In the genomic region with DNA sequence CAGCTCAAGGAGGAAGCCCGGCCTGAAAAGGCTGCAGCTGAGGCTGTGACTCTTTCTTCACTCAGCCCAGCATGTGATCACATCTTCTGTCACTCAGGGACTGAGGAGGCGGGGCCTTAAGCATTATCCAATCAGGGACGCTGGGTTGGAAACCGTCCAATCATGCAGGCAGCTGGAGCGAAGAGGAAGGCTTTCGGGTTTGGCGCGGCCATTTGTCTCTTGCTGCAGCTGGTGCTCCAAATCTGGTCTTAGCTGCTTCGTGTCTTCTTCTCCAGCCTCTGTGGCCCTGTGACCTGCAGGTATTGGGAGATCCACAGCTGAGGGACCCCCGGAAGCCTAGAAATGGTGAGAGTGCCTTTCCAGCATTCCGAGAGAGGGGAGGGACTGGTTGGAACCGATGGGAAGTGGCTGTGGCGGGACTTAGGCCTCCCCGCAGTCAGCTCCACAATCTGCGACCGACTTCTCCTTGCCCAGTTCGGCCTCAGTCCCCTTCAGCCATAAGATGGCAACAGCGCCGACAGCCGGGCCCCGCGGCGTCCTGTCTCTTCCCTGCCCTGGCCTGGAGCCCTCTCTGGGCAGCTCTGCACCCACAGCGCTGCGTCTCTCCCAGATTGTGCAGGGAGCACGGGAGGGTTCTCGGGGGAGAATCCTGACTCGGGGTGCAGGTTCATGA, we compare ENCODE assay signal across 8 cellular contexts. TPM values are rescaled to one million over a fixed set of nuclear protein-coding genes. Genes with fewer than 3 reads are reported as not detected.
DNase-seq lines count a peak whose midpoint lies in the region; ATAC-seq and TF ChIP-seq lines count a peak whose summit lies in the region.

A gene (plus strand): TSS at position 210 of the 673 bp plus-strand sequence. CDS start 133 bp downstream, at position 343.

- ATAC-seq in GM21723 (IDR thresholded peaks at IDR 0.05; ENCODE audit: unreplicated experiment), result peak; percentile 85
- peak; percentile 99 for ATAC-seq in activated CD8-positive, alpha-beta T cell treated with anti-CD3 and anti-CD28 coated beads for 36 hours

- peaks cover 35% of the 10 kb centered on the region for H3K36me3 Mint-ChIP-seq in activated CD8-positive, alpha-beta T cell treated with anti-CD3 and anti-CD28 coated beads for 36 hours (ENCODE audit: low read depth)

- no peaks in the 10 kb centered on the region for H3K27me3 Mint-ChIP-seq in activated CD8-positive, alpha-beta T cell treated with anti-CD3 and anti-CD28 coated beads for 36 hours

- peak within 1 kb of the TSS; percentile 95 for H3K4me3 Mint-ChIP-seq in activated CD8-positive, alpha-beta T cell treated with anti-CD3 and anti-CD28 coated beads for 36 hours

- CTCF ChIA-PET in activated CD8-positive, alpha-beta T cell treated with anti-CD3 and anti-CD28 coated beads for 36 hours (lab: Charles Lee), result interaction anchor here (1.3 kb wide), 1 partner anchor 80 kb away, joined by 7 read pairs; no protein-coding TSS in a partner anchor

- no peaks in the 10 kb centered on the region for H3K9me3 ChIP-seq in effector memory CD4-positive, alpha-beta T cell (ENCODE audit: control insufficient read depth, low read length)

- H3K4me1 ChIP-seq in effector memory CD4-positive, alpha-beta T cell (ENCODE audit: control insufficient read depth, insufficient read depth, low read length, poor library complexity, severe bottlenecking), result peaks cover 8% of the 10 kb centered on the region

- H3K4me3 ChIP-seq in effector memory CD4-positive, alpha-beta T cell (ENCODE audit: insufficient read depth, low read depth, low read length, poor library complexity, severe bottlenecking), result peak within 1 kb of the TSS; percentile 57

- POLR2A ChIA-PET in activated CD8-positive, alpha-beta T cell treated with anti-CD3 and anti-CD28 coated beads for 36 hours (lab: Charles Lee), result interaction anchor here (0.6 to 1.4 kb wide), 6 partner anchors 11 to 681 kb away, joined by 3 to 8 read pairs (median 3); no protein-coding TSS in a partner anchor

- no peaks in the 10 kb centered on the region for H3K27me3 ChIP-seq in effector memory CD4-positive, alpha-beta T cell (replicated peaks; ENCODE audit: control insufficient read depth, insufficient read depth, low read length, poor library complexity, severe bottlenecking)

- TF ChIP-seq CTCF in activated CD8-positive, alpha-beta T cell treated with anti-CD3 and anti-CD28 coated beads for 36 hours (IDR thresholded peaks at IDR 0.05), result no peak

- no peaks in the 10 kb centered on the region for H3K9me3 Mint-ChIP-seq in activated CD8-positive, alpha-beta T cell treated with anti-CD3 and anti-CD28 coated beads for 36 hours

- H3K4me1 Mint-ChIP-seq in activated CD8-positive, alpha-beta T cell treated with anti-CD3 and anti-CD28 coated beads for 36 hours (ENCODE audit: low read depth), result peaks cover 10% of the 10 kb centered on the region

- peak; percentile 93 for DNase-seq in DMS79 (lab: John Stamatoyannopoulos, UW)
- DNase-seq in NCI-H1092 (lab: John Stamatoyannopoulos, UW), result peak; percentile 89
- DNase-seq in activated CD8-positive, alpha-beta T cell treated with anti-CD3 and anti-CD28 coated beads for 36 hours, result peak; percentile 98
- DNase-seq in effector memory CD4-positive, alpha-beta T cell, result peak; percentile 65 to 84 (median 81)
- DNase-seq in lung microvascular endothelial cell (ENCODE audit: low read depth in 2 of 2), result peak; percentile 87 to 93
- DNase-seq in stimulated activated CD4-positive, alpha-beta T cell treated with anti-CD3 and anti-CD28 coated beads, Interleukin-4, amount 100 ng/mL, for 48 hours (ENCODE audit: low read depth in 2 of 2), result peak; percentile 78 to 84
- no peak for DNase-seq in GOT3 (lab: John Stamatoyannopoulos, UW)

- no peak within 1 kb of the TSS for H3K27ac ChIP-seq in effector memory CD4-positive, alpha-beta T cell (ENCODE audit: insufficient read depth, low read length, poor library complexity, severe bottlenecking)

- intact Hi-C loops in activated CD8-positive, alpha-beta T cell treated with anti-CD3 and anti-CD28 coated beads for 36 hours (cut with micrococcal nuclease), result no loop called here

- H3K36me3 ChIP-seq in effector memory CD4-positive, alpha-beta T cell (ENCODE audit: control insufficient read depth, insufficient read depth, low read length), result no peaks in the 10 kb centered on the region

- H3K27ac Mint-ChIP-seq in activated CD8-positive, alpha-beta T cell treated with anti-CD3 and anti-CD28 coated beads for 36 hours, result peak within 1 kb of the TSS; percentile 82

RNA-seq across cellular contexts. Expression of the gene that starts here (rescaled TPM):
- 10 to 100 TPM; 21.4 to 21.9 TPM for total RNA-seq in activated CD8-positive, alpha-beta T cell treated with anti-CD3 and anti-CD28 coated beads for 36 hours
- 0.60 and 0.65 TPM in 2 replicates for total RNA-seq in lung microvascular endothelial cell

Comparison
In these comparisons a context has a peak if more than half of its experiments do, and no peak if none do; other contexts are left out.
1. RNA of the gene that starts here (total RNA-seq): 21.4 to 21.9 TPM in activated CD8-positive, alpha-beta T cell treated with anti-CD3 and anti-CD28 coated beads for 36 hours; 0.60 to 0.65 TPM in lung microvascular endothelial cell; every median in the first group is over 10 times any median in the second.
2. Peak in DNase-seq in lung microvascular endothelial cell; RNA of the gene not detected or under 1 TPM.